In the genomic region with DNA sequence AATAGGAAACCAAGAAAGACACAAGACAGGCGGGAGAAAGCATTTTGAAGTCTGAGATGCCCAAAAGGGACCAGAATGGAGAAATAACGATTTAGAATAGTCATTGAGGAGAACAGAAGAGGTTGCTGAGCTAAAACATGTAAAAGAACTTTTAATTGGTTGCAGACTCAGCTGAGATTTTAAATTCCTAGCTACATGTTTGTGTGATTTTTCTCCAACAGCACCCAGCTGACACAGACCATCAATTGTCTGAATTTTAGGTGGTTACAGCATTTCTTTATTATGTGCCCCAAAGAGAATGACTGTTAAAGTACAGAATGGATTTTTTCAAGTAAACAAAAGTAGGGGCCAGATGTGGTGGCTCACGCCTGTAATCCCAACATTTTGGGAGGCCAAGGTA, we compare ENCODE assay signal across 24 cellular contexts. TPM values are rescaled to one million over a fixed set of nuclear protein-coding genes. Genes with fewer than 3 reads are reported as not detected.
DNase-seq lines count a peak whose midpoint lies in the region; ATAC-seq, FAIRE-seq and TF ChIP-seq lines count a peak whose summit lies in the region.
"Had no signal": no experiment of that assay in that cellular context is flagged by ENCODE, and none has a peak within 500 bp of the region (broad histone marks: within the 10 kb centered on the region; RNA-seq: fewer than 3 reads in every experiment).

No MANE protein-coding gene starts in this region.

- H3K79me2 ChIP-seq in GM12878 (ENCODE audit: control insufficient read depth, insufficient read depth, low read length): no peaks in the 10 kb centered on the region; the same call in 1 of the 2 replicates

- in situ Hi-C loops in GM12878 (cut with MboI): no loop called here

- H3K36me3 Mint-ChIP-seq in activated T-cell treated with anti-CD3 and anti-CD28 coated beads, Interleukin-2, amount 50 U/mL, for 24 hours (ENCODE audit: low read depth): peaks cover 84% of the 10 kb centered on the region
- peaks cover 29% of the 10 kb centered on the region for H3K36me3 Mint-ChIP-seq in natural killer cell treated with Interleukin-12 subunit alpha and Interleukin-12 subunit beta and Interleukin-15 and Interleukin-18, amount 100 ng/mL, for 72 hours

- intact Hi-C loops in GM12878 (cut with micrococcal nuclease; ENCODE audit: unreplicated experiment): no loop called here

- SMC1A ChIA-PET in GM12878 (lab: Charles Lee; ENCODE audit: uncharacterized antibody, unreplicated experiment): interaction anchor here (0.6 to 2.9 kb wide), 3 partner anchors 10 to 16 kb away, joined by 3 to 11 read pairs (median 4); no protein-coding TSS in a partner anchor

- no TSS peak for BruUV-seq in GM12878 (replicated peaks; lab: Mats Ljungman, UMichigan)

- no peak for TF ChIP-seq CTCF in GM12878 (IDR thresholded peaks at IDR 0.05 in 2 of 3, conservative IDR thresholded peaks at IDR 0.05 in 1 of 3; ENCODE audit: control insufficient read depth in 2 of 3, extremely low read depth in 1 of 3, insufficient read depth in 1 of 3, low read depth in 3 of 3, low read length in 3 of 3)

- no peak overlapping the region for H3K4me3 Mint-ChIP-seq in activated T-cell treated with anti-CD3 and anti-CD28 coated beads, Interleukin-2, amount 50 U/mL, for 24 hours
- H3K4me3 Mint-ChIP-seq in natural killer cell treated with Interleukin-12 subunit alpha and Interleukin-12 subunit beta and Interleukin-15 and Interleukin-18, amount 100 ng/mL, for 72 hours: no peak overlapping the region
- H3K4me3 Mint-ChIP-seq: IgD-negative memory B cell had no signal

- H3K4me1 ChIP-seq in GM12878 (ENCODE audit: control insufficient read depth, insufficient read depth, low read length): peaks cover 6% of the 10 kb centered on the region
- H3K4me1 ChIP-seq: A549, gastroesophageal sphincter, stomach, tibial artery had no signal

- no peak overlapping the region for H3K4me3 ChIP-seq in GM12878
- H3K4me3 ChIP-seq: A549, gastroesophageal sphincter, hepatocyte, skin epidermis, stomach, tibial artery had no signal

- no peaks in the 10 kb centered on the region for H3K27me3 Mint-ChIP-seq in activated T-cell treated with anti-CD3 and anti-CD28 coated beads, Interleukin-2, amount 50 U/mL, for 24 hours
- H3K27me3 Mint-ChIP-seq in natural killer cell treated with Interleukin-12 subunit alpha and Interleukin-12 subunit beta and Interleukin-15 and Interleukin-18, amount 100 ng/mL, for 72 hours: no peaks in the 10 kb centered on the region
- H3K27me3 Mint-ChIP-seq: IgD-negative memory B cell had no signal

- ATAC-seq in GM12878 (no peak), GM18519 (IDR thresholded peaks at IDR 0.05; ENCODE audit: low FRiP score, unreplicated experiment) (no peak)
- no peak for ATAC-seq in natural killer cell treated with Interleukin-12 subunit alpha and Interleukin-12 subunit beta and Interleukin-15 and Interleukin-18, amount 100 ng/mL, for 72 hours
- ATAC-seq: A549, gastroesophageal sphincter, left cardiac atrium had no signal

- H4K20me1 ChIP-seq in GM12878 (ENCODE audit: control insufficient read depth, insufficient read depth): no peaks in the 10 kb centered on the region

- H3K27ac ChIP-seq in GM12878 (ENCODE audit: control insufficient read depth, insufficient read depth): no peak overlapping the region
- H3K27ac ChIP-seq: A549, gastroesophageal sphincter, hepatocyte, skin epidermis, stomach, tibial artery had no signal

- no peaks in the 10 kb centered on the region for H3K9me3 Mint-ChIP-seq in activated T-cell treated with anti-CD3 and anti-CD28 coated beads, Interleukin-2, amount 50 U/mL, for 24 hours
- no peaks in the 10 kb centered on the region for H3K9me3 Mint-ChIP-seq in natural killer cell treated with Interleukin-12 subunit alpha and Interleukin-12 subunit beta and Interleukin-15 and Interleukin-18, amount 100 ng/mL, for 72 hours

- POLR2A ChIA-PET in GM12878 (lab: Charles Lee): no interaction called here

- H3K4me1 Mint-ChIP-seq in activated T-cell treated with anti-CD3 and anti-CD28 coated beads, Interleukin-2, amount 50 U/mL, for 24 hours (ENCODE audit: low read depth): peaks cover 26% of the 10 kb centered on the region
- peaks cover 26 to 28% of the 10 kb centered on the region in 2 donors for H3K4me1 Mint-ChIP-seq in natural killer cell treated with Interleukin-12 subunit alpha and Interleukin-12 subunit beta and Interleukin-15 and Interleukin-18, amount 100 ng/mL, for 72 hours (ENCODE audit: low read depth in 2 of 2)

- H3K27ac Mint-ChIP-seq in activated T-cell treated with anti-CD3 and anti-CD28 coated beads, Interleukin-2, amount 50 U/mL, for 24 hours: peak overlapping the region; percentile 12
- H3K27ac Mint-ChIP-seq in natural killer cell treated with Interleukin-12 subunit alpha and Interleukin-12 subunit beta and Interleukin-15 and Interleukin-18, amount 100 ng/mL, for 72 hours: peak overlapping the region; percentile 1 to 36
- H3K27ac Mint-ChIP-seq: IgD-negative memory B cell had no signal

- no peaks in the 10 kb centered on the region for H3K9me3 ChIP-seq in GM12878 (replicated peaks; ENCODE audit: control insufficient read depth, insufficient read depth, low read length)
- H3K9me3 ChIP-seq: A549, gastroesophageal sphincter, stomach, tibial artery had no signal

- no peak for TF ChIP-seq POLR2A in GM12878 (IDR thresholded peaks at IDR 0.05; ENCODE audit: low read depth, low read length)

- FAIRE-seq in GM12878 (lab: Jason Lieb, UNC): peak; percentile 65
- FAIRE-seq: A549 had no signal

- no peak overlapping the region for H3K9ac ChIP-seq in GM12878 (ENCODE audit: control insufficient read depth, insufficient read depth, low read length)

- H3K36me3 ChIP-seq in GM12878 (ENCODE audit: control insufficient read depth in 2 of 2, insufficient read depth in 2 of 2, low read length in 1 of 2): peaks cover 5 to 13% of the 10 kb centered on the region in 2 experiments; a peak in 3 of 4 replicates

- DNase-seq in activated T-cell treated with anti-CD3 and anti-CD28 coated beads, Interleukin-2, amount 50 U/mL, for 24 hours: no peak
- no peak for DNase-seq in activated T-cell treated with anti-CD3 and anti-CD28 coated beads, Interleukin-2, amount 50 U/mL, for 1 hour
- DNase-seq in EH (ENCODE audit: low read depth) (peak; percentile 5), GM12878 (ENCODE audit: low read depth, low spot score) (no peak), DMS153 (lab: John Stamatoyannopoulos, UW) (no peak), SIG-M5 (lab: John Stamatoyannopoulos, UW) (no peak)
- DNase-seq in natural killer cell treated with Interleukin-12 subunit alpha and Interleukin-12 subunit beta and Interleukin-15 and Interleukin-18, amount 100 ng/mL, for 72 hours (ENCODE audit: low spot score): no peak
- DNase-seq: dermis blood vessel endothelial cell, GDM1, H7, left cardiac atrium, mammary epithelial cell, NCI-H1105, NCI-H2029, NCI-H2227 treated with DMSO at 0.1 percent for 48 hours, RPMI8226, stomach, tibial artery had no signal

- TF ChIP-seq RAD21 in GM12878 (IDR thresholded peaks at IDR 0.05; ENCODE audit: insufficient read depth, low read depth, low read length): no peak

- TF ChIP-seq EP300 in GM12878 (IDR thresholded peaks at IDR 0.05; ENCODE audit: borderline replicate concordance in 1 of 2, control insufficient read depth in 1 of 2, low read depth in 2 of 2, low read length in 2 of 2): no peak

- H2AFZ ChIP-seq in GM12878 (ENCODE audit: control insufficient read depth, low read depth, low read length): no peak overlapping the region
- H2AFZ ChIP-seq: hepatocyte had no signal

- H3K27me3 ChIP-seq in GM12878 (replicated peaks in 1 of 2; ENCODE audit: control insufficient read depth in 2 of 2, insufficient read depth in 2 of 2, low read length in 1 of 2): no peaks in the 10 kb centered on the region
- H3K27me3 ChIP-seq: gastroesophageal sphincter, hepatocyte, stomach, tibial artery had no signal

- CTCF ChIA-PET in GM12878 (lab: Yijun Ruan, JAX): no interaction called here

- RAD21 ChIA-PET in GM12878 (lab: Charles Lee; ENCODE audit: unreplicated experiment): interaction anchor here (0.5 kb wide), 1 partner anchor 32 kb away, joined by 3 read pairs; no protein-coding TSS in a partner anchor

- 40% methylated on average over 3 of the region's 3 CpGs for WGBS in GM12878 (ENCODE audit: insufficient coverage, insufficient replicate concordance, low lambda C conversion rate, missing lambda C conversion rate)

- no peak overlapping the region for H3K4me2 ChIP-seq in GM12878 (ENCODE audit: control insufficient read depth, insufficient read depth)
- H3K4me2 ChIP-seq: A549, hepatocyte had no signal

TF ChIP-seq in GM12878, 131 proteins besides CTCF, POLR2A, EP300 and RAD21 (continues in another document):
- TF ChIP-seq, protein P1, sequence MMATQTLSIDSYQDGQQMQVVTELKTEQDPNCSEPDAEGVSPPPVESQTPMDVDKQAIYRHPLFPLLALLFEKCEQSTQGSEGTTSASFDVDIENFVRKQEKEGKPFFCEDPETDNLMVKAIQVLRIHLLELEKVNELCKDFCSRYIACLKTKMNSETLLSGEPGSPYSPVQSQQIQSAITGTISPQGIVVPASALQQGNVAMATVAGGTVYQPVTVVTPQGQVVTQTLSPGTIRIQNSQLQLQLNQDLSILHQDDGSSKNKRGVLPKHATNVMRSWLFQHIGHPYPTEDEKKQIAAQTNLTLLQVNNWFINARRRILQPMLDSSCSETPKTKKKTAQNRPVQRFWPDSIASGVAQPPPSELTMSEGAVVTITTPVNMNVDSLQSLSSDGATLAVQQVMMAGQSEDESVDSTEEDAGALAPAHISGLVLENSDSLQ (IDR thresholded peaks at IDR 0.05): no peak
- TF ChIP-seq STAT1 (conservative IDR thresholded peaks at IDR 0.05): no peak

RNA-seq across cellular contexts. Expression of a gene that starts 50.3 kb away (rescaled TPM):
- total RNA-seq in GM12878 (2013; cell fraction: nucleolus; rRNA removed): 105 and 106 TPM in 2 replicates
- 61.6 and 67.1 TPM in 2 replicates for total RNA-seq in GM12878 (2014; rRNA removed)
- total RNA-seq in GM12878 (2014; rRNA removed; fragmentation: Illumina TruSeq; extraction: Trizol): 89.9 and 96.5 TPM in 2 replicates
- 46.9 and 48.0 TPM in 2 replicates for total RNA-seq in GM12878 (2021)
- 18.3 TPM for polyA plus RNA-seq in GM12878 (2011; ENCODE audit: low read depth)
- 53.5 and 80.6 TPM in 2 replicates for polyA plus RNA-seq in GM12878 (2011; rRNA removed)
- polyA plus RNA-seq in GM12878 (2011; cell fraction: cytosol; rRNA removed): 15.3 and 22.6 TPM in 2 replicates
- polyA plus RNA-seq in GM12878 (2011; cell fraction: nucleus; rRNA removed): 36.8 and 50.4 TPM in 2 replicates
- polyA plus RNA-seq in GM12878 (2012): 24.1 and 28.8 TPM in 2 replicates
- polyA plus RNA-seq in GM12878 (2014; fragmentation: Illumina TruSeq; extraction: Trizol): 76.7 and 125 TPM in 2 replicates
- 10 to 100 TPM; 38.5 to 39.9 TPM for polyA plus RNA-seq in GM12878 (2014; fragmentation: Nextera tagmentation; extraction: Ambion mirVana)
- polyA plus RNA-seq in GM12878 (2014; rRNA removed): 44.4 and 57.3 TPM in 2 replicates
- 10 to 100 TPM; 34.3 to 38.8 TPM for polyA plus RNA-seq in GM12878 (2016; fragmentation: Nextera tagmentation; extraction: Ambion mirVana)
- polyA minus RNA-seq in GM12878 (2011; rRNA and poly(A)+ RNA removed): 35.4 and 47.5 TPM in 2 replicates
- 29.5 and 34.0 TPM in 2 replicates for polyA minus RNA-seq in GM12878 (2011; cell fraction: cytosol; rRNA and poly(A)+ RNA removed)
- polyA minus RNA-seq in GM12878 (2011; cell fraction: nucleus; rRNA and poly(A)+ RNA removed): 13.9 and 29.7 TPM in 2 replicates
- 10 to 100 TPM; 88.3 to 93.6 TPM for total RNA-seq in natural killer cell treated with Interleukin-12 subunit alpha and Interleukin-12 subunit beta and Interleukin-15 and Interleukin-18, amount 100 ng/mL, for 72 hours
